9 cellular contexts compared by ENCODE assay signal in genomic region chr19:7670150-7670784, GRCh38. TPM values are rescaled to one million over a fixed set of nuclear protein-coding genes. Genes with fewer than 3 reads are reported as not detected.
DNase-seq lines count a peak whose midpoint lies in the region; ATAC-seq and TF ChIP-seq lines count a peak whose summit lies in the region.
"Had no signal": no experiment of that assay in that cellular context is flagged by ENCODE, and none has a peak within 500 bp of the region (broad histone marks: within the 10 kb centered on the region; RNA-seq: fewer than 3 reads in every experiment).

No MANE protein-coding gene starts in this region.

- no peak for TF ChIP-seq CTCF in spleen (IDR thresholded peaks at IDR 0.05 in 8 of 11, conservative IDR thresholded peaks at IDR 0.05 in 3 of 11)

- no peak overlapping the region for H3K9ac ChIP-seq in SK-N-MC (ENCODE audit: insufficient read length)

- H3K27ac ChIP-seq in SK-N-MC (no peak overlapping the region), spleen (peak overlapping the region in 4 of 8 donors; percentile 58 to 78 (median 72))

- ATAC-seq in GM21367 (IDR thresholded peaks at IDR 0.05; ENCODE audit: unreplicated experiment), result no peak

- no peaks in the 10 kb centered on the region; the same call in 1 of the 2 replicates for H3K9me3 ChIP-seq in SK-N-MC (ENCODE audit: low read depth, low read length)
- H3K9me3 ChIP-seq in spleen, result peaks cover 0 to 5% (median 0%) of the 10 kb centered on the region in 8 donors

- WGBS in spleen, 5 donors, result 3 to 6% (median 4%) methylated on average over 27 to 43 of the region's 43 CpGs

- peaks cover 0 to 57% (median 17%) of the 10 kb centered on the region in 7 donors for H3K27me3 ChIP-seq in spleen (replicated peaks in 1 of 7)

- H3K4me3 ChIP-seq in SK-N-MC, result peak overlapping the region; percentile 57; the same call in 1 of the 2 replicates
- peak overlapping the region in 5 of 8 donors; percentile 5 to 55 (median 8) for H3K4me3 ChIP-seq in spleen

- no peak for TF ChIP-seq POLR2A in spleen (IDR thresholded peaks at IDR 0.05)

- H3K36me3 ChIP-seq in SK-N-MC (ENCODE audit: insufficient read depth, low read length) (no peaks in the 10 kb centered on the region), spleen (no peaks in the 10 kb centered on the region)

- H3K4me1 ChIP-seq in spleen, result peaks cover 0 to 37% (median 5%) of the 10 kb centered on the region in 6 donors

- DNase-seq in SIG-M5 treated with dmso at 0.1 percent for 504 hours (lab: John Stamatoyannopoulos, UW; ENCODE audit: unreplicated experiment), result peak; percentile 57
- DNase-seq in SIG-M5 (lab: John Stamatoyannopoulos, UW), result no peak
- no peak for DNase-seq in SK-N-MC (ENCODE audit: low read depth, low spot score)
- peak; percentile 26 to 83 (median 60) for DNase-seq in head of caudate nucleus
- DNase-seq in spleen, result peak; percentile 86
- DNase-seq in ecto neural progenitor cell (ENCODE audit: low spot score), result no peak
- DNase-seq in stimulated activated naive CD4-positive, alpha-beta T cell (lab: John Stamatoyannopoulos, UW), result no peak

- intact Hi-C loops in head of caudate nucleus (cut with DNase I) (no loop called here), spleen (cut with DNase I; ENCODE audit: low total_unique reads) (no loop called here)

RNA-seq across cellular contexts. Expression of gene RETN, which starts 1.4 kb away (rescaled TPM):
- 10 to 100 TPM in 4 of 7 donors, 1 to 10 TPM in 3; 5.4 to 44.0 (median 12.4) TPM for total RNA-seq in spleen
- polyA plus RNA-seq in spleen, result 10 to 100 TPM; 26.0 to 60.6 (median 51.1) TPM
- total RNA-seq: neural crest cell had no signal

RNA-seq across cellular contexts. Expression of gene MCEMP1, which starts 6.6 kb away (rescaled TPM):
- 10 to 100 TPM; 12.9 to 95.6 (median 28.7) TPM for total RNA-seq in spleen
- 10 to 100 TPM in 2 of 3 donors, 1 to 10 TPM in 1; 3.9 to 23.7 (median 11.7) TPM for polyA plus RNA-seq in spleen
- total RNA-seq: neural crest cell had no signal

RNA-seq across cellular contexts. Expression of gene TRAPPC5, which starts 10.4 kb away (rescaled TPM):
- total RNA-seq in spleen, result 10 to 100 TPM; 47.2 to 88.5 (median 77.4) TPM
- polyA plus RNA-seq in spleen, result 100 to 1,000 TPM in 2 of 3 donors, 10 to 100 TPM in 1; 94.3 to 159 (median 128) TPM

RNA-seq across cellular contexts. Expression of gene FCER2, which starts 31.7 kb away (rescaled TPM):
- total RNA-seq in spleen, result 100 to 1,000 TPM in 1 of 7 donors, 10 to 100 TPM in 6; 26.4 to 121 (median 47.0) TPM
- 100 to 1,000 TPM in 2 of 3 donors, 10 to 100 TPM in 1; 48.0 to 108 (median 105) TPM for polyA plus RNA-seq in spleen
- total RNA-seq: neural crest cell had no signal

RNA-seq across cellular contexts. Expression of gene STXBP2, which starts 33.4 kb away (rescaled TPM):
- total RNA-seq in spleen, result 100 to 1,000 TPM; 144 to 455 (median 185) TPM
- polyA plus RNA-seq in spleen, result 100 to 1,000 TPM in 1 of 3 donors, 10 to 100 TPM in 2; 58.8 to 198 (median 94.4) TPM

Comparison
In these comparisons a context has a peak if more than half of its experiments do, and no peak if none do; other contexts are left out.
1. DNase-seq: peak in SIG-M5 treated with dmso at 0.1 percent for 504 hours (single experiment), head of caudate nucleus (42 of 42) and spleen (single experiment); none in SIG-M5 (single experiment), SK-N-MC (single experiment), ecto neural progenitor cell (single experiment) and stimulated activated naive CD4-positive, alpha-beta T cell (0 of 6).